Comparison of ENCODE assay signal across 8 cellular contexts in the genomic region with DNA sequence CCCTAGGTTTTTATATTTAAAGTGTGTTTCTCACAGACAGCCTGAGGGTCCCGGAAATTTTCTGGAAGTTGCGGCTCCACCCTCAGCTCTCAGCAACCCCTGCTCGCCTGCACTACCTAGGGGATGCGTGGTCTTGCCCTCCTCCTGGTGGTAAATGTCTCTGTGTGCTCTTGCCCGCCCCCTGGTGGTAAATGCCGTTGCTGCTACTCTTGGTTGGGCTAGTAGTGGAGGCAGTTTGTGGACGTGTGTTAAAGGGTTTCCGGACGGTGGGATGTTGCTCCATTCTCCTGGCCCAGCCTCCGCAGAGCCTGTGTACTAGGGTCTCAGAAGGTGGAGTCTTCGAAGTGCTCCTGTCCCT. TPM values are rescaled to one million over a fixed set of nuclear protein-coding genes. Genes with fewer than 3 reads are reported as not detected.
A peak's percentile ranks its signal among the peaks of the same experiment; 100 is the strongest.
DNase-seq lines count a peak whose midpoint lies in the region; ATAC-seq and TF ChIP-seq lines count a peak whose summit lies in the region.

No MANE protein-coding gene starts in this region.

- H3K36me3 ChIP-seq in SJSA1 (no peaks in the 10 kb centered on the region), ovary (no peaks in the 10 kb centered on the region), tibial nerve (no peaks in the 10 kb centered on the region)

- H3K27me3 ChIP-seq in SJSA1 (replicated peaks): no peaks in the 10 kb centered on the region
- H3K27me3 ChIP-seq in ovary: no peaks in the 10 kb centered on the region
- H3K27me3 ChIP-seq in tibial nerve: no peaks in the 10 kb centered on the region

- intact Hi-C loops in ovary (cut with DNase I): no loop called here

- TF ChIP-seq POLR2A in ovary (IDR thresholded peaks at IDR 0.05): no peak
- TF ChIP-seq POLR2A in tibial nerve (IDR thresholded peaks at IDR 0.05): no peak

- TF ChIP-seq EP300 in ovary (IDR thresholded peaks at IDR 0.05) (no peak), tibial nerve (IDR thresholded peaks at IDR 0.05) (peak in 1 of 2 donors; percentile 31)

- TF ChIP-seq CTCF in ovary (IDR thresholded peaks at IDR 0.05) (peak; percentile 81 to 91 (median 81)), tibial nerve (IDR thresholded peaks at IDR 0.05) (peak; percentile 93 to 95 (median 93))

- ATAC-seq in GM19351 (IDR thresholded peaks at IDR 0.05; ENCODE audit: unreplicated experiment): peak; percentile 58

- H3K4me3 ChIP-seq in SJSA1 (no peak overlapping the region), ovary (no peak overlapping the region), tibial nerve (no peak overlapping the region)

- peaks cover 29% of the 10 kb centered on the region for H3K4me1 ChIP-seq in SJSA1 (replicated peaks)
- H3K4me1 ChIP-seq in ovary (ENCODE audit: insufficient read depth): no peaks in the 10 kb centered on the region
- H3K4me1 ChIP-seq in tibial nerve: peaks cover 0 to 20% (median 15%) of the 10 kb centered on the region in 4 donors

- DNase-seq in Ammon's horn (ENCODE audit: low spot score) (peak; percentile 79), LHCN-M2 (ENCODE audit: low read depth) (peak; percentile 81), SJSA1 (ENCODE audit: low read depth in 1 of 2, low spot score in 2 of 2) (peak; percentile 80), germinal center (ENCODE audit: low spot score) (peak; percentile 84), ovary (peak; percentile 70 to 88 (median 82)), tibial nerve (ENCODE audit: low spot score in 2 of 2) (peak; percentile 90 to 98)
- peak; percentile 83 for DNase-seq in activated gamma-delta T cell treated with anti-CD3 and anti-CD28 coated beads, Interleukin-2, amount 50 U/mL, for 16 hours (ENCODE audit: low read depth)

- 25 to 30% (median 27%) methylated on average over 11 of the region's 11 CpGs for whole genome bisulfite sequencing in ovary, 3 donors
- 10% methylated on average over 10 of the region's 11 CpGs for WGBS in tibial nerve, 2 donors

- H3K27ac ChIP-seq in SJSA1 (no peak overlapping the region), ovary (no peak overlapping the region), tibial nerve (peak overlapping the region in 2 of 4 donors; percentile 36 to 38)

- no peaks in the 10 kb centered on the region for H3K9me3 ChIP-seq in SJSA1 (replicated peaks)
- no peaks in the 10 kb centered on the region for H3K9me3 ChIP-seq in ovary
- H3K9me3 ChIP-seq in tibial nerve: no peaks in the 10 kb centered on the region

RNA-seq across cellular contexts. Expression of a gene that starts 27.4 kb away (rescaled TPM):
- 28.1 and 29.9 TPM in 2 replicates for total RNA-seq in LHCN-M2 (2014; rRNA removed)
- polyA plus RNA-seq in LHCN-M2 (2012): 29.7 TPM
- 21.1 and 22.4 TPM in 2 replicates for total RNA-seq in SJSA1 (2014; rRNA removed; shearing (Covaris generic))
- 10 to 100 TPM in 5 of 7 donors, 1 to 10 TPM in 2; 6.0 to 22.9 (median 13.3) TPM for total RNA-seq in ovary
- polyA plus RNA-seq in ovary: 10 to 100 TPM in 1 of 2 donors, 1 to 10 TPM in 1; 2.1 to 12.1 TPM
- total RNA-seq in tibial nerve: 10 to 100 TPM; 16.6 to 29.1 (median 21.5) TPM

RNA-seq across cellular contexts. Expression of a gene that starts 29.8 kb away (rescaled TPM):
- 67.5 and 78.6 TPM in 2 replicates for total RNA-seq in LHCN-M2 (2014; rRNA removed)
- polyA plus RNA-seq in LHCN-M2 (2012): 66.2 TPM
- total RNA-seq in SJSA1 (2014; rRNA removed; shearing (Covaris generic)): 27.1 and 41.6 TPM in 2 replicates
- 10 to 100 TPM; 37.4 to 60.8 (median 51.7) TPM for total RNA-seq in ovary
- 10 to 100 TPM; 20.7 to 26.0 TPM for polyA plus RNA-seq in ovary
- total RNA-seq in tibial nerve: 100 to 1,000 TPM in 2 of 4 donors, 10 to 100 TPM in 2; 69.3 to 159 (median 89.4) TPM

RNA-seq across cellular contexts. Expression of a gene that starts 38.5 kb away (rescaled TPM):
- total RNA-seq in LHCN-M2 (2014; rRNA removed) (503 and 596 TPM in 2 replicates), ovary (10 to 100 TPM; 10.1 to 33.8 (median 19.9) TPM), tibial nerve (10 to 100 TPM; 21.6 to 29.1 (median 24.4) TPM)
- 384 TPM for polyA plus RNA-seq in LHCN-M2 (2012)
- 8.3 and 10.1 TPM in 2 replicates for total RNA-seq in SJSA1 (2014; rRNA removed; shearing (Covaris generic))
- 10 to 100 TPM; 16.1 to 17.0 TPM for polyA plus RNA-seq in ovary

Comparison
In these comparisons a context has a peak if more than half of its experiments do, and no peak if none do; other contexts are left out.
1. RNA of a gene that starts 38.5 kb away (total RNA-seq): 503 to 596 TPM in LHCN-M2; 21.6 to 29.1 TPM in tibial nerve, 10.1 to 33.8 TPM in ovary and 8.3 to 10.1 TPM in SJSA1; every median in the first group is over 10 times any median in the second.
2. Peak in every context shown above with its lines, with median percentiles within 50 percentile points of each other: DNase-seq.